8 cellular contexts compared by ENCODE assay signal in genomic region chr1:151048645-151049032, GRCh38. TPM values are rescaled to one million over a fixed set of nuclear protein-coding genes. Genes with fewer than 3 reads are reported as not detected.
DNase-seq lines count a peak whose midpoint lies in the region; ATAC-seq and TF ChIP-seq lines count a peak whose summit lies in the region.

No MANE protein-coding gene starts in this region.

- H3K27me3 ChIP-seq in brain microvascular endothelial cell (replicated peaks) (no peaks in the 10 kb centered on the region), mesendoderm (ENCODE audit: insufficient read depth, low read length, poor library complexity) (no peaks in the 10 kb centered on the region)

- peak overlapping the region; percentile 86 for H3K9ac ChIP-seq in mesendoderm (ENCODE audit: low read length)

- H3K4me1 ChIP-seq in HEK293 (ENCODE audit: control insufficient read depth, insufficient read depth, low read length) = no peaks in the 10 kb centered on the region
- peaks cover 1% of the 10 kb centered on the region for H3K4me1 ChIP-seq in mesendoderm (ENCODE audit: control insufficient read depth, low read depth, low read length)

- H3K4me2 ChIP-seq in mesendoderm (ENCODE audit: low read length) = peak overlapping the region; percentile 77

- POLR2A ChIA-PET in HEK293 (lab: Yijun Ruan, JAX) = interaction anchor here (0.7 to 2.4 kb wide), 5 partner anchors 10 to 707 kb away, joined by 3 to 17 read pairs (median 9); partner anchors contain the start of genes CDC42SE1, MINDY1 and MLLT11

- H2BK5ac ChIP-seq in mesendoderm (ENCODE audit: low read length) = no peak overlapping the region

- TF ChIP-seq CTCF in 22Rv1 (IDR thresholded peaks at IDR 0.05) (peak; percentile 45), HEK293 (tag by site-specific recombination; IDR thresholded peaks at IDR 0.05) (no peak), brain microvascular endothelial cell (IDR thresholded peaks at IDR 0.05; ENCODE audit: low read depth, low read length, missing control alignments) (no peak)

- H3K18ac ChIP-seq in mesendoderm (ENCODE audit: low read length) = no peak overlapping the region

- H3K9me3 ChIP-seq in HEK293 (ENCODE audit: control insufficient read depth, insufficient read depth, low read depth, low read length) = no peaks in the 10 kb centered on the region

- no peak overlapping the region for H2BK15ac ChIP-seq in mesendoderm (replicated peaks; ENCODE audit: low read depth)

- H3K4me3 ChIP-seq in HEK293 (ENCODE audit: low read depth, low read length) (peak overlapping the region; percentile 52), brain microvascular endothelial cell (ENCODE audit: low read depth, low read length) (peak overlapping the region; percentile 72), mesendoderm (ENCODE audit: low read length) (no peak overlapping the region)

- no peak overlapping the region for H4K8ac ChIP-seq in mesendoderm (ENCODE audit: low read depth, low read length)

- WGBS in mesendoderm (ENCODE audit: extremely low coverage, insufficient coverage, low lambda C conversion rate) = no CpG with 5 or more reads among the region's 3 CpGs

- no peak overlapping the region for H3K4ac ChIP-seq in mesendoderm (ENCODE audit: low read depth, low read length)

- CTCF ChIA-PET in HEK293 (lab: Yijun Ruan, JAX) = interaction anchor here (1.1 to 1.8 kb wide), 3 partner anchors 9 to 24 kb away, joined by 4 to 15 read pairs (median 9); partner anchors contain the start of gene MLLT11

- in situ Hi-C loops in brain microvascular endothelial cell (cut with HindIII; ENCODE audit: low pct_ligation_motif_present, low sequenced_read_pairs) = no loop called here

- H3K36me3 ChIP-seq in HEK293 (ENCODE audit: control insufficient read depth in 2 of 2, insufficient read depth in 1 of 2, low read length in 2 of 2) (peaks cover 0 to 31% of the 10 kb centered on the region in 2 experiments; a peak in 2 of 3 replicates), brain microvascular endothelial cell (replicated peaks) (peaks cover 30% of the 10 kb centered on the region), mesendoderm (ENCODE audit: control insufficient read depth, insufficient read depth, low read length) (peaks cover 9% of the 10 kb centered on the region)

- no peak overlapping the region for H3K23ac ChIP-seq in mesendoderm (ENCODE audit: low read length)

- H4K5ac ChIP-seq in mesendoderm (ENCODE audit: low read length) = no peak overlapping the region

- H3K56ac ChIP-seq in mesendoderm (ENCODE audit: low read length) = peak overlapping the region; percentile 87

- H2AK5ac ChIP-seq in mesendoderm (ENCODE audit: low read length) = no peak overlapping the region

- H2BK120ac ChIP-seq in mesendoderm (ENCODE audit: low read depth, low read length) = no peak overlapping the region

- no peaks in the 10 kb centered on the region for H3K79me1 ChIP-seq in mesendoderm (ENCODE audit: low read length)

- DNase-seq in brain microvascular endothelial cell = no peak
- no peak for DNase-seq in mesendoderm
- no peak for DNase-seq in Kasumi-1 (lab: John Stamatoyannopoulos, UW)

- no peaks in the 10 kb centered on the region for H3K79me2 ChIP-seq in mesendoderm (ENCODE audit: control insufficient read depth, insufficient read depth, low read length)

- ATAC-seq in HG02870 (IDR thresholded peaks at IDR 0.05; ENCODE audit: unreplicated experiment) = no peak
- ATAC-seq in GM18870 (IDR thresholded peaks at IDR 0.05; ENCODE audit: unreplicated experiment) = no peak
- ATAC-seq in GM21825 (IDR thresholded peaks at IDR 0.05; ENCODE audit: unreplicated experiment) = no peak

- H3K27ac ChIP-seq in 22Rv1 (peak overlapping the region; percentile 75), HEK293 (ENCODE audit: extremely low read depth, low read depth, low read length) (peak overlapping the region; percentile 81; the same call in 1 of the 2 replicates), brain microvascular endothelial cell (no peak overlapping the region), mesendoderm (ENCODE audit: low read depth, low read length) (no peak overlapping the region)

TF ChIP-seq in HEK293, 187 proteins besides CTCF, POLR2A, EP300 and RAD21 (continues in another document):
- TF ChIP-seq KLF8 (tag by site-specific recombination; IDR thresholded peaks at IDR 0.05) (no peak), ZNF585B (tag by site-specific recombination; IDR thresholded peaks at IDR 0.05) (no peak), ZSCAN23 (tag by site-specific recombination; IDR thresholded peaks at IDR 0.05) (no peak), ZBTB7A (tag by site-specific recombination; IDR thresholded peaks at IDR 0.05; ENCODE audit: low read depth) (no peak), ZXDB (tag by site-specific recombination; IDR thresholded peaks at IDR 0.05) (no peak), ZNF248 (tag by site-specific recombination; IDR thresholded peaks at IDR 0.05) (no peak), ZNF155 (tag by site-specific recombination; IDR thresholded peaks at IDR 0.05) (no peak), ZNF600 (tag by site-specific recombination; IDR thresholded peaks at IDR 0.05) (peak; percentile 30), ZBTB11 (tag by site-specific recombination; conservative IDR thresholded peaks at IDR 0.05; ENCODE audit: low read depth) (no peak), ZNF214 (tag by site-specific recombination; IDR thresholded peaks at IDR 0.05; ENCODE audit: borderline replicate concordance) (no peak), ZNF558 (tag by site-specific recombination; IDR thresholded peaks at IDR 0.05) (no peak), ZNF610 (tag by site-specific recombination; IDR thresholded peaks at IDR 0.05; ENCODE audit: borderline replicate concordance) (no peak), ZNF777 (tag by site-specific recombination; IDR thresholded peaks at IDR 0.05; ENCODE audit: borderline replicate concordance) (no peak), GFI1B (tag by site-specific recombination; IDR thresholded peaks at IDR 0.05) (no peak), PATZ1 (tag by site-specific recombination; IDR thresholded peaks at IDR 0.05) (peak; percentile 18; the same call in 1 of the 2 replicates), ZNF37A (tag by site-specific recombination; IDR thresholded peaks at IDR 0.05) (no peak)

RNA-seq across cellular contexts. Expression of gene C1orf56, which starts 1.1 kb away (rescaled TPM):
- polyA plus RNA-seq in mesendoderm (2013, experiment 1 of 2) = 1.7 TPM
- 1.7 TPM for polyA plus RNA-seq in mesendoderm (2013, experiment 2 of 2)

RNA-seq across cellular contexts. Expression of gene CDC42SE1, which starts 10.8 kb away (rescaled TPM):
- 61.2 TPM for polyA plus RNA-seq in mesendoderm (2013, experiment 1 of 2)
- polyA plus RNA-seq in mesendoderm (2013, experiment 2 of 2) = 61.4 TPM

RNA-seq across cellular contexts. Expression of gene MLLT11, which starts 11.6 kb away (rescaled TPM):
- polyA plus RNA-seq in mesendoderm (2013, experiment 1 of 2) = 47.4 TPM
- polyA plus RNA-seq in mesendoderm (2013, experiment 2 of 2) = 49.3 TPM

RNA-seq across cellular contexts. Expression of gene BNIPL, which starts 12.3 kb away (rescaled TPM):
- polyA plus RNA-seq in mesendoderm (2013, experiment 1 of 2) = 2.2 TPM
- polyA plus RNA-seq in mesendoderm (2013, experiment 2 of 2) = 2.0 TPM

RNA-seq across cellular contexts. Expression of gene GABPB2, which starts 21.9 kb away (rescaled TPM):
- 2.1 TPM for polyA plus RNA-seq in mesendoderm (2013, experiment 1 of 2)
- 3.1 TPM for polyA plus RNA-seq in mesendoderm (2013, experiment 2 of 2)

Comparison
In these comparisons a context has a peak if more than half of its experiments do, and no peak if none do; other contexts are left out.
1. H3K27ac ChIP-seq: peak in 22Rv1 (single experiment) and HEK293 (single experiment); none in brain microvascular endothelial cell (single experiment) and mesendoderm (single experiment).